In genomic region chrX:18390941-18391538, GRCh38 we compare ENCODE assay signal across 8 cellular contexts. TPM values are rescaled to one million over a fixed set of nuclear protein-coding genes. Genes with fewer than 3 reads are reported as not detected.
DNase-seq lines count a peak whose midpoint lies in the region; ATAC-seq and TF ChIP-seq lines count a peak whose summit lies in the region.

No MANE protein-coding gene starts in this region.

- DNase-seq in NK-92 treated with Interleukin-12 subunit alpha and Interleukin-12 subunit beta, amount 100 ng/mL, for 24 hours (lab: John Stamatoyannopoulos, UW): peak; percentile 9
- no peak for DNase-seq in NK-92 (lab: John Stamatoyannopoulos, UW; ENCODE audit: unreplicated experiment)
- peak; percentile 42 for DNase-seq in NCI-H2107 (lab: John Stamatoyannopoulos, UW)
- peak; percentile 35 for DNase-seq in activated CD4-positive, alpha-beta T cell treated with anti-CD3 and anti-CD28 coated beads for 1 hour
- DNase-seq in cerebellar cortex (ENCODE audit: low spot score): peak; percentile 66
- DNase-seq in left lung: peak in 1 of 2 donors; percentile 52
- DNase-seq in stimulated activated CD4-positive, alpha-beta T cell treated with anti-CD3 and anti-CD28 coated beads, Interleukin-4, amount 100 ng/mL, for 48 hours (ENCODE audit: low read depth in 2 of 2): peak; percentile 28 to 42

- no peaks in the 10 kb centered on the region for H3K9me3 ChIP-seq in left lung

- ATAC-seq in left lung (peak; percentile 82), HG02610 (IDR thresholded peaks at IDR 0.05; ENCODE audit: unreplicated experiment) (no peak)

- TF ChIP-seq CTCF in left lung (IDR thresholded peaks at IDR 0.05): peak; percentile 58 to 83

- no peak overlapping the region for H3K4me3 ChIP-seq in left lung

- no peaks in the 10 kb centered on the region for H3K27me3 ChIP-seq in left lung

- no peaks in the 10 kb centered on the region for H3K4me1 ChIP-seq in left lung

- no peaks in the 10 kb centered on the region for H3K36me3 ChIP-seq in left lung

- H3K27ac ChIP-seq in left lung: no peak overlapping the region

- intact Hi-C loops in left lung (cut with DNase I): loop anchor here in 1 of 2 donors (10.0 kb wide), 1 partner anchor 944 kb away; no protein-coding TSS in a partner anchor

RNA-seq across cellular contexts. Expression of gene CDKL5, which starts 34.4 kb away (rescaled TPM):
- total RNA-seq in left lung: 10 to 100 TPM; 27.1 to 37.6 TPM

RNA-seq across cellular contexts. Expression of gene SCML2, which starts 36.6 kb away (rescaled TPM):
- 1 to 10 TPM in 1 of 2 donors, under 1 TPM in 1; 0.97 to 1.7 TPM for total RNA-seq in left lung
